2 cellular contexts compared by ENCODE assay signal in genomic region chr5:38472541-38472940, GRCh38.
TF ChIP-seq lines count a peak whose summit lies in the region.

No MANE protein-coding gene starts in this region.

TF ChIP-seq in HepG2, 621 proteins besides CTCF, POLR2A, EP300 and RAD21 (continued from another document and continues in another):
- TF ChIP-seq ZBTB26 (CRISPR knock-in tag; IDR thresholded peaks at IDR 0.05; ENCODE audit: borderline replicate concordance) (no peak), MYPOP (CRISPR knock-in tag; IDR thresholded peaks at IDR 0.05) (no peak), MED13 (CRISPR knock-in tag; IDR thresholded peaks at IDR 0.05) (no peak), ZNF430 (CRISPR knock-in tag; IDR thresholded peaks at IDR 0.05) (no peak), ZNF784 (CRISPR knock-in tag; IDR thresholded peaks at IDR 0.05; ENCODE audit: borderline replicate concordance) (no peak), ZNF609 (CRISPR knock-in tag; IDR thresholded peaks at IDR 0.05; ENCODE audit: borderline replicate concordance) (no peak), ZNF710 (CRISPR knock-in tag; IDR thresholded peaks at IDR 0.05; ENCODE audit: borderline replicate concordance) (no peak), ZNF850 (CRISPR knock-in tag; conservative IDR thresholded peaks at IDR 0.05) (no peak), CC2D1A (CRISPR knock-in tag; IDR thresholded peaks at IDR 0.05) (no peak), ZNF33A (CRISPR knock-in tag; IDR thresholded peaks at IDR 0.05; ENCODE audit: borderline replicate concordance) (no peak), ZFP37 (CRISPR knock-in tag; IDR thresholded peaks at IDR 0.05; ENCODE audit: borderline replicate concordance) (no peak), ZNF235 (CRISPR knock-in tag; IDR thresholded peaks at IDR 0.05; ENCODE audit: borderline replicate concordance) (no peak)

TF ChIP-seq in GM23338, 12 proteins besides CTCF, POLR2A, EP300 and RAD21 (continued from another document):
- TF ChIP-seq REST (IDR thresholded peaks at IDR 0.05; ENCODE audit: unreplicated experiment) = no peak
- no peak for TF ChIP-seq ZNF462 (CRISPR knock-in tag; IDR thresholded peaks at IDR 0.05)
- no peak for TF ChIP-seq ZNF114 (CRISPR knock-in tag; IDR thresholded peaks at IDR 0.05)
- no peak for TF ChIP-seq CREB1 (CRISPR knock-in tag; IDR thresholded peaks at IDR 0.05; ENCODE audit: low read depth)
- no peak for TF ChIP-seq POLR2AphosphoS5 (IDR thresholded peaks at IDR 0.05; ENCODE audit: low read depth)
TF ChIP-seq in GM23338: peak in this region for 0.
